In genomic region chr6:85464722-85465150, GRCh38 we compare ENCODE assay signal across 1 cellular context.
TF ChIP-seq lines count a peak whose summit lies in the region.

No MANE protein-coding gene starts in this region.

TF ChIP-seq in IMR-90, 13 proteins besides CTCF, POLR2A, EP300 and RAD21 (continued from another document):
- TF ChIP-seq ELK1 (IDR thresholded peaks at IDR 0.05; ENCODE audit: borderline replicate concordance, low read depth, low read length) (no peak), SMC3 (IDR thresholded peaks at IDR 0.05; ENCODE audit: low read depth, low read length) (0 out of 2 replicates have a peak, but pooled peaks have one; percentile 5), FOS (IDR thresholded peaks at IDR 0.05; ENCODE audit: low read depth, low read length) (peak; percentile 85), BHLHE40 (IDR thresholded peaks at IDR 0.05; ENCODE audit: low read depth, low read length) (peak; percentile 21; the same call in 1 of the 2 replicates), NFE2L2 (IDR thresholded peaks at IDR 0.05; ENCODE audit: low read depth, low read length) (no peak), MXI1 (IDR thresholded peaks at IDR 0.05; ENCODE audit: borderline replicate concordance, low read depth, low read length) (no peak), MAZ (IDR thresholded peaks at IDR 0.05; ENCODE audit: borderline replicate concordance, low read depth, low read length) (0 out of 2 replicates have a peak, but pooled peaks have one; percentile 2)
